20 cellular contexts compared by ENCODE assay signal in the genomic region with DNA sequence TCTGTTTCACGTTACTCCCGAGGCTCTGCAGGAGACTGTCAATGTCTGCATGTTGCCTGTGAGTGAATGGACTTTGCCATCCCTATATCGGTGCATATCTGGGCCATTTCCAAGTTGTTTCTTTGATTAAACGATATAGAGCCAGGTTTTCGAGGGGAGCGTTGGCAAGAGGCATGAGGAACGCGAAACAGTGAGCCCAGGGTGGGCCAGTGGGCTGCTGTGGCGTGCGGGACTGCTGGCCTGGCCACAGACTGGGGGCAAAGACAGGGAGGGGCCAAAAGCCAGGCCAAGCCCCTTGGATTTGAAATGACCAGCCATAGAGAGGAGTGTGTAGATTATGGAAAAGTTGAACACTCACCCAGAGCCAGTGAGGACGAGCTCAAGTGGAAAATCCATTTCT. TPM values are rescaled to one million over a fixed set of nuclear protein-coding genes. Genes with fewer than 3 reads are reported as not detected.
A peak's percentile ranks its signal among the peaks of the same experiment; 100 is the strongest.
DNase-seq lines count a peak whose midpoint lies in the region; ATAC-seq, FAIRE-seq and TF ChIP-seq lines count a peak whose summit lies in the region.
"Had no signal": no experiment of that assay in that cellular context is flagged by ENCODE, and none has a peak within 500 bp of the region (broad histone marks: within the 10 kb centered on the region; RNA-seq: fewer than 3 reads in every experiment).

No MANE protein-coding gene starts in this region.

- H2AK5ac ChIP-seq in H1 (ENCODE audit: low read depth, low read length) = no peak overlapping the region

- no peak overlapping the region for H3K56ac ChIP-seq in H1 (replicated peaks; ENCODE audit: insufficient read length, low read depth, low read length)

- no peak overlapping the region for H3K9ac ChIP-seq in H1 (replicated peaks in 1 of 4; ENCODE audit: extremely low read depth in 1 of 4, low read depth in 3 of 4, low read length in 3 of 4)

- no peak overlapping the region for H4K91ac ChIP-seq in H1 (replicated peaks; ENCODE audit: insufficient read length, low read length)

- H3K18ac ChIP-seq in H1 (ENCODE audit: extremely low read depth, low read length) = peak overlapping the region; percentile 22; the same call in 1 of the 2 replicates

- no peak for TF ChIP-seq POLR2A in H1 (IDR thresholded peaks at IDR 0.05; ENCODE audit: control extremely low read depth in 1 of 2, low read depth in 2 of 2, low read length in 2 of 2)

- H2BK5ac ChIP-seq in H1 (ENCODE audit: low read depth, low read length) = no peak overlapping the region

- H2AFZ ChIP-seq in GM23338 (no peak overlapping the region), H1 (ENCODE audit: low read length) (no peak overlapping the region)

- H3K27me3 Mint-ChIP-seq in GM23338 (ENCODE audit: insufficient read depth, low read depth, poor library complexity) = peaks cover 41% of the 10 kb centered on the region

- in situ Hi-C loops in G401 (cut with HindIII; ENCODE audit: low sequenced_read_pairs) = no loop called here

- H3K27ac ChIP-seq in GM23338 (ENCODE audit: low read depth) = no peak overlapping the region
- H3K27ac ChIP-seq in H1 (ENCODE audit: low read depth, low read length) = no peak overlapping the region
- H3K27ac ChIP-seq: HL-60 had no signal

- no peak overlapping the region for H3K4me3 Mint-ChIP-seq in GM23338
- H3K4me3 Mint-ChIP-seq: CD8-positive, alpha-beta memory T cell had no signal

- H3K4me1 ChIP-seq in GM23338 (ENCODE audit: insufficient read depth) (peaks cover 29% of the 10 kb centered on the region), H1 (replicated peaks in 1 of 4; ENCODE audit: control insufficient read depth in 3 of 4, insufficient read depth in 4 of 4, low read length in 3 of 4) (peaks cover 0 to 25% (median 10%) of the 10 kb centered on the region in 4 experiments; a peak in 6 of 7 replicates)
- H3K4me1 ChIP-seq: BE2C had no signal

- H3K4me3 ChIP-seq in GM23338 (no peak overlapping the region), H1 (ENCODE audit: extremely low read depth in 1 of 4, insufficient read depth in 2 of 4, low read depth in 3 of 4, low read length in 4 of 4) (no peak overlapping the region)
- H3K4me3 ChIP-seq: HAP-1, K562 had no signal

- no peak overlapping the region for H3K27ac Mint-ChIP-seq in GM23338
- H3K27ac Mint-ChIP-seq: CD4-positive, CD25-positive, alpha-beta regulatory T cell; CD8-positive, alpha-beta memory T cell had no signal

- TF ChIP-seq EP300 in H1 (IDR thresholded peaks at IDR 0.05; ENCODE audit: borderline replicate concordance in 1 of 2, low read depth in 2 of 2, low read length in 2 of 2) = no peak

- CTCF ChIA-PET in H1 (lab: Charles Lee; ENCODE audit: partially characterized antibody) = interaction anchor here (0.8 to 2.5 kb wide), 13 partner anchors 9 to 122 kb away, joined by 3 to 19 read pairs (median 5); no protein-coding TSS in a partner anchor

- no peak overlapping the region for H3K14ac ChIP-seq in H1 (ENCODE audit: insufficient read length)

- H3K36me3 Mint-ChIP-seq in GM23338 (ENCODE audit: low read depth) = no peaks in the 10 kb centered on the region; the same call in 2 of the 3 replicates
- H3K36me3 Mint-ChIP-seq: CD4-positive, CD25-positive, alpha-beta regulatory T cell; CD8-positive, alpha-beta memory T cell had no signal

- DNase-seq in G401 (ENCODE audit: low spot score) (peak; percentile 39), GM23338 (ENCODE audit: low spot score) (no peak), H1 (ENCODE audit: low read depth in 1 of 2, low spot score in 2 of 2) (no peak), urothelium cell line (ENCODE audit: low spot score) (no peak), NCI-H510A (lab: John Stamatoyannopoulos, UW) (no peak)
- DNase-seq: ACHN; BE2C; CD4-positive, CD25-positive, alpha-beta regulatory T cell; CD8-positive, alpha-beta memory T cell; COR-L47; GF-D8; IMR-90 had no signal

- H3K23ac ChIP-seq in H1 (ENCODE audit: insufficient read length) = no peak overlapping the region

- H2BK120ac ChIP-seq in H1 (replicated peaks; ENCODE audit: low read depth, low read length) = no peak overlapping the region

- peaks cover 17% of the 10 kb centered on the region; the same call in 1 of the 2 replicates for H3K23me2 ChIP-seq in H1 (ENCODE audit: low read depth, low read length)

- H2BK15ac ChIP-seq in H1 (ENCODE audit: low read length) = no peak overlapping the region

- no peak for FAIRE-seq in H1 (lab: Jason Lieb, UNC)
- FAIRE-seq in urothelium cell line (lab: Jason Lieb, UNC) = peak; percentile 50
- FAIRE-seq: A204.1, K562 had no signal

- no peaks in the 10 kb centered on the region for H3K79me2 ChIP-seq in GM23338 (replicated peaks; ENCODE audit: insufficient read depth)
- H3K79me2 ChIP-seq in H1 (ENCODE audit: control insufficient read depth in 1 of 2, insufficient read depth in 2 of 2, low read length in 2 of 2) = no peaks in the 10 kb centered on the region

- H3K9me3 Mint-ChIP-seq in GM23338 = no peaks in the 10 kb centered on the region
- H3K9me3 Mint-ChIP-seq: CD8-positive, alpha-beta memory T cell had no signal

- TF ChIP-seq CTCF in GM23338 (conservative IDR thresholded peaks at IDR 0.05; ENCODE audit: low read depth in 2 of 2) (no peak), H1 (IDR thresholded peaks at IDR 0.05; ENCODE audit: control extremely low read depth in 1 of 3, insufficient read depth in 1 of 3, low read depth in 1 of 3, low read length in 3 of 3) (no peak)

- no peaks in the 10 kb centered on the region for H3F3A ChIP-seq in GM23338 (replicated peaks; ENCODE audit: low read depth)

- no peaks in the 10 kb centered on the region for H3K36me3 ChIP-seq in GM23338 (ENCODE audit: insufficient read depth)
- no peaks in the 10 kb centered on the region for H3K36me3 ChIP-seq in H1 (ENCODE audit: control insufficient read depth in 2 of 4, insufficient read depth in 4 of 4, low read length in 3 of 4)
- H3K36me3 ChIP-seq: BE2C, HAP-1 had no signal

- no peak overlapping the region for H2BK20ac ChIP-seq in H1 (ENCODE audit: low read length)

- H2BK12ac ChIP-seq in H1 (ENCODE audit: low read depth, low read length) = no peak overlapping the region

- H3K4ac ChIP-seq in H1 (replicated peaks; ENCODE audit: insufficient read length, low read depth, low read length) = no peak overlapping the region

- H4K20me1 ChIP-seq in GM23338 (replicated peaks; ENCODE audit: insufficient read depth) (peaks cover 8% of the 10 kb centered on the region; the same call in 1 of the 2 replicates), H1 (replicated peaks in 1 of 2; ENCODE audit: control insufficient read depth in 1 of 2, insufficient read depth in 2 of 2, low read length in 2 of 2) (no peaks in the 10 kb centered on the region)

- H3K27me3 ChIP-seq in GM23338 (ENCODE audit: insufficient read depth) (peaks cover 49% of the 10 kb centered on the region), H1 (replicated peaks in 1 of 4; ENCODE audit: control insufficient read depth in 3 of 4, extremely low read depth in 1 of 4, insufficient read depth in 3 of 4, low read length in 3 of 4) (peaks cover 12 to 58% (median 42%) of the 10 kb centered on the region in 4 experiments)

- ATAC-seq in GM23338 = no peak
- ATAC-seq in HG03135 (IDR thresholded peaks at IDR 0.05; ENCODE audit: unreplicated experiment) = no peak
- ATAC-seq: K562 had no signal

- no peaks in the 10 kb centered on the region for H3K9me2 ChIP-seq in GM23338 (ENCODE audit: insufficient read depth)

- peaks cover 46% of the 10 kb centered on the region for H3K4me1 Mint-ChIP-seq in GM23338

- no peak for TF ChIP-seq RAD21 in H1 (IDR thresholded peaks at IDR 0.05 in 1 of 2, conservative IDR thresholded peaks at IDR 0.05 in 1 of 2; ENCODE audit: low read depth in 2 of 2, low read length in 2 of 2)

- no peak overlapping the region for H4K5ac ChIP-seq in H1 (ENCODE audit: insufficient read length, low read depth, low read length)

- 0 out of 2 replicates have a peak overlapping the region, but pooled peaks have one; percentile 32 for H3K4me2 ChIP-seq in GM23338
- peak overlapping the region in 1 of 2 experiments; percentile 17; a peak in 1 of 4 replicates for H3K4me2 ChIP-seq in H1 (ENCODE audit: insufficient read depth in 1 of 2, low read depth in 2 of 2, low read length in 2 of 2)

- H4K8ac ChIP-seq in H1 (ENCODE audit: extremely low read depth, insufficient read depth, low read length) = no peak overlapping the region

- H3K79me1 ChIP-seq in H1 (ENCODE audit: low read depth, low read length) = no peaks in the 10 kb centered on the region

- 79% methylated on average over 11 of the region's 11 CpGs; no CpG with 5 or more reads in 1 of the 2 experiments for WGBS in H1 (ENCODE audit: extremely low coverage in 1 of 2, insufficient coverage in 1 of 2, insufficient read length in 1 of 2, insufficient replicate concordance in 2 of 2, low coverage in 1 of 2, low lambda C conversion rate in 2 of 2, missing lambda C conversion rate in 1 of 2), 2 experiments

- no peaks in the 10 kb centered on the region for H3K9me3 ChIP-seq in H1 (ENCODE audit: insufficient read depth in 2 of 2, low read depth in 1 of 2, low read length in 1 of 2)
- H3K9me3 ChIP-seq: BE2C, HAP-1 had no signal

- POLR2A ChIA-PET in H1 (lab: Charles Lee; ENCODE audit: partially characterized antibody) = interaction anchor here (0.7 to 1.2 kb wide), 2 partner anchors 9 to 43 kb away, joined by 3 read pairs; no protein-coding TSS in a partner anchor

RNA-seq across cellular contexts. Expression of a gene that starts 3.5 kb away (rescaled TPM):
- total RNA-seq in G401 (2014; rRNA removed; shearing (Covaris generic)) = not detected in 2 replicates
- total RNA-seq in GM23338 (2014; rRNA removed; shearing (Covaris generic)) = 0.70 and 0.76 TPM in 2 replicates
- 0.09 and 0.19 TPM in 2 replicates for polyA plus RNA-seq in GM23338 (2016; fragmentation: Nextera tagmentation; extraction: Ambion mirVana)
- total RNA-seq in H1 (2021; fragmentation: NEBNext Ultra II Directional; extraction: Animal tissue kit (Norgen Biotek cat#: 25700)) = 0.55 and 0.56 TPM in 2 replicates
- 1.2 and 1.7 TPM in 2 replicates for polyA plus RNA-seq in H1 (2011; rRNA removed)
- 1.3 TPM for polyA plus RNA-seq in H1 (2011; cell fraction: cytosol; rRNA removed)
- 2.9 TPM for polyA plus RNA-seq in H1 (2011; cell fraction: nucleus; rRNA removed)
- 0.37 to 1.0 TPM (median 0.62 TPM) in 4 replicates for polyA plus RNA-seq in H1 (2012, experiment 1 of 2)
- 0.56 TPM for polyA plus RNA-seq in H1 (2012, experiment 2 of 2)
- 0.53 TPM for polyA plus RNA-seq in H1 (2013, experiment 1 of 2)
- 0.42 TPM for polyA plus RNA-seq in H1 (2013, experiment 2 of 2)
- 0.66 and 3.0 TPM in 2 replicates for polyA minus RNA-seq in H1 (2011; rRNA and poly(A)+ RNA removed)
- polyA minus RNA-seq in H1 (2011; cell fraction: cytosol; rRNA and poly(A)+ RNA removed) = not detected
- 1.1 TPM for polyA minus RNA-seq in H1 (2011; cell fraction: nucleus; rRNA and poly(A)+ RNA removed)
- total RNA-seq: CD4-positive, CD25-positive, alpha-beta regulatory T cell; CD8-positive, alpha-beta memory T cell; HT1080; IMR-90; K562 had no signal
- polyA plus RNA-seq: CD4-positive, CD25-positive, alpha-beta regulatory T cell; CD8-positive, alpha-beta memory T cell; IMR-90 had no signal

RNA-seq across cellular contexts. Expression of a gene that starts 57.0 kb away (rescaled TPM):
- not detected in 2 replicates for total RNA-seq in G401 (2014; rRNA removed; shearing (Covaris generic))
- 0.14 TPM in 1 of 2 replicates, not detected in the other for total RNA-seq in GM23338 (2014; rRNA removed; shearing (Covaris generic))
- polyA plus RNA-seq in GM23338 (2016; fragmentation: Nextera tagmentation; extraction: Ambion mirVana) (not detected in 2 replicates), H1 (2011; rRNA removed) (not detected in 2 replicates)
- not detected in 2 replicates for total RNA-seq in H1 (2021; fragmentation: NEBNext Ultra II Directional; extraction: Animal tissue kit (Norgen Biotek cat#: 25700))
- not detected for polyA plus RNA-seq in H1 (2011; cell fraction: cytosol; rRNA removed)
- polyA plus RNA-seq in H1 (2011; cell fraction: nucleus; rRNA removed) = not detected
- polyA plus RNA-seq in H1 (2012, experiment 1 of 2) = not detected in 4 replicates
- not detected for polyA plus RNA-seq in H1 (2012, experiment 2 of 2)
- polyA plus RNA-seq in H1 (2013, experiment 1 of 2) = not detected
- not detected for polyA plus RNA-seq in H1 (2013, experiment 2 of 2)
- polyA minus RNA-seq in H1 (2011; rRNA and poly(A)+ RNA removed) = not detected in 2 replicates
- not detected for polyA minus RNA-seq in H1 (2011; cell fraction: cytosol; rRNA and poly(A)+ RNA removed)
- polyA minus RNA-seq in H1 (2011; cell fraction: nucleus; rRNA and poly(A)+ RNA removed) = not detected
- total RNA-seq: CD4-positive, CD25-positive, alpha-beta regulatory T cell; CD8-positive, alpha-beta memory T cell; Daoy; H4; HT1080; IMR-90; K562 had no signal
- polyA plus RNA-seq: CD4-positive, CD25-positive, alpha-beta regulatory T cell; CD8-positive, alpha-beta memory T cell; IMR-90; K562 had no signal
